ENCODE assay signal across 12 cellular contexts in genomic region chr16:70483426-70483825, GRCh38. TPM values are rescaled to one million over a fixed set of nuclear protein-coding genes. Genes with fewer than 3 reads are reported as not detected.
DNase-seq lines count a peak whose midpoint lies in the region; ATAC-seq, FAIRE-seq and TF ChIP-seq lines count a peak whose summit lies in the region.
"Had no signal": no experiment of that assay in that cellular context is flagged by ENCODE, and none has a peak within 500 bp of the region (broad histone marks: within the 10 kb centered on the region; RNA-seq: fewer than 3 reads in every experiment).

No MANE protein-coding gene starts in this region.

- intact Hi-C loops in thyroid gland (cut with DNase I) = no loop called here

- H3K27me3 ChIP-seq in bronchial epithelial cell (ENCODE audit: control insufficient read depth, insufficient read depth, low read length) = no peaks in the 10 kb centered on the region
- no peaks in the 10 kb centered on the region for H3K27me3 ChIP-seq in gastroesophageal sphincter
- no peaks in the 10 kb centered on the region for H3K27me3 ChIP-seq in thyroid gland
- H3K27me3 ChIP-seq: foreskin keratinocyte had no signal

- FAIRE-seq in GM18507 (lab: Jason Lieb, UNC) = peak; percentile 88
- peak; percentile 7 for FAIRE-seq in bronchial epithelial cell (lab: Jason Lieb, UNC)

- 100% methylated on average over 1 of the region's 5 CpGs; no CpG with 5 or more reads in 1 of the 2 donors for WGBS in gastroesophageal sphincter (ENCODE audit: low coverage in 1 of 2), 2 donors
- WGBS in thyroid gland, 2 donors = 82 to 87% methylated on average over 3 to 5 of the region's 5 CpGs

- TF ChIP-seq POLR2A in gastroesophageal sphincter (IDR thresholded peaks at IDR 0.05) (no peak), thyroid gland (IDR thresholded peaks at IDR 0.05) (no peak)

- no peaks in the 10 kb centered on the region for H3K9me3 ChIP-seq in gastroesophageal sphincter
- no peaks in the 10 kb centered on the region for H3K9me3 ChIP-seq in thyroid gland

- TF ChIP-seq CTCF in bronchial epithelial cell (IDR thresholded peaks at IDR 0.05; ENCODE audit: insufficient read depth, low read length, severe bottlenecking) = no peak
- no peak for TF ChIP-seq CTCF in gastroesophageal sphincter (IDR thresholded peaks at IDR 0.05)
- no peak for TF ChIP-seq CTCF in thyroid gland (IDR thresholded peaks at IDR 0.05)
- no peak for TF ChIP-seq CTCF in GM13977 (IDR thresholded peaks at IDR 0.05; ENCODE audit: extremely low read depth, insufficient read depth, missing control alignments)

- H3K27ac ChIP-seq in gastroesophageal sphincter = no peak overlapping the region
- H3K27ac ChIP-seq in thyroid gland = no peak overlapping the region
- H3K27ac ChIP-seq: foreskin keratinocyte had no signal

- in situ Hi-C loops in GM13977 (cut with MboI; ENCODE audit: low pct_unique_long_range_greater_than_20kb, low sequenced_read_pairs, unreplicated experiment) = no loop called here

- H3K36me3 ChIP-seq in bronchial epithelial cell (ENCODE audit: control insufficient read depth, insufficient read depth, low read length) (peaks cover 21% of the 10 kb centered on the region), gastroesophageal sphincter (peaks cover 0 to 97% of the 10 kb centered on the region in 2 donors), thyroid gland (peaks cover 30 to 48% of the 10 kb centered on the region in 2 donors)

- peaks cover 0 to 12% (median 0%) of the 10 kb centered on the region in 3 donors for H3K4me1 ChIP-seq in gastroesophageal sphincter
- H3K4me1 ChIP-seq in thyroid gland = no peaks in the 10 kb centered on the region
- H3K4me1 ChIP-seq: foreskin keratinocyte had no signal

- H3K4me3 ChIP-seq in bronchial epithelial cell (ENCODE audit: low read depth, low read length) (no peak overlapping the region), gastroesophageal sphincter (no peak overlapping the region), thyroid gland (replicated peaks in 1 of 3) (no peak overlapping the region)

- DNase-seq in GM18507 (ENCODE audit: extremely low spot score, insufficient read length, low read depth) (peak; percentile 35), bronchial epithelial cell (ENCODE audit: low read depth) (no peak), thyroid gland (no peak), GM13977 (ENCODE audit: low spot score) (no peak)
- DNase-seq: CD4-positive, CD25-positive, alpha-beta regulatory T cell; central memory CD4-positive, alpha-beta T cell; foreskin keratinocyte; mesenchymal stem cell; stimulated activated CD4-positive, alpha-beta T cell treated with anti-CD3 and anti-CD28 coated beads, Interleukin-4, amount 100 ng/mL, for 24 hours had no signal

- TF ChIP-seq EP300 in gastroesophageal sphincter (IDR thresholded peaks at IDR 0.05) = no peak

- ATAC-seq in GM19438 (IDR thresholded peaks at IDR 0.05; ENCODE audit: low read depth, unreplicated experiment) (peak; percentile 83), HG03280 (IDR thresholded peaks at IDR 0.05; ENCODE audit: unreplicated experiment) (peak; percentile 48), gastroesophageal sphincter (no peak)

RNA-seq across cellular contexts. Expression of gene FCSK, which starts 29.0 kb away (rescaled TPM):
- total RNA-seq in bronchial epithelial cell = 13.2 and 16.1 TPM in 2 replicates
- total RNA-seq in gastroesophageal sphincter = 10 to 100 TPM in 3 of 4 donors, 1 to 10 TPM in 1; 6.9 to 21.8 (median 12.4) TPM
- total RNA-seq in thyroid gland = 10 to 100 TPM; 20.3 to 40.2 (median 24.5) TPM

RNA-seq across cellular contexts. Expression of gene COG4, which starts 39.9 kb away (rescaled TPM):
- total RNA-seq in bronchial epithelial cell (45.3 and 46.7 TPM in 2 replicates), gastroesophageal sphincter (10 to 100 TPM; 32.3 to 37.4 (median 35.0) TPM), thyroid gland (10 to 100 TPM; 39.6 to 88.4 (median 66.7) TPM)

RNA-seq across cellular contexts. Expression of gene SF3B3, which starts 40.2 kb away (rescaled TPM):
- total RNA-seq in bronchial epithelial cell (58.1 and 80.6 TPM in 2 replicates), gastroesophageal sphincter (100 to 1,000 TPM in 1 of 4 donors, 10 to 100 TPM in 3; 73.3 to 115 (median 92.8) TPM), thyroid gland (100 to 1,000 TPM in 2 of 4 donors, 10 to 100 TPM in 2; 74.2 to 142 (median 112) TPM)

RNA-seq across cellular contexts. Expression of gene ST3GAL2, which starts 44.5 kb away (rescaled TPM):
- total RNA-seq in bronchial epithelial cell (2.6 and 3.2 TPM in 2 replicates), gastroesophageal sphincter (10 to 100 TPM; 17.6 to 35.6 (median 24.8) TPM), thyroid gland (10 to 100 TPM; 11.2 to 17.4 (median 11.8) TPM)
